Comparison of ENCODE assay signal across 22 cellular contexts in genomic region chr1:200438911-200439310, GRCh38. TPM values are rescaled to one million over a fixed set of nuclear protein-coding genes. Genes with fewer than 3 reads are reported as not detected.
DNase-seq lines count a peak whose midpoint lies in the region; FAIRE-seq and TF ChIP-seq lines count a peak whose summit lies in the region.
"Had no signal": no experiment of that assay in that cellular context is flagged by ENCODE, and none has a peak within 500 bp of the region (broad histone marks: within the 10 kb centered on the region; RNA-seq: fewer than 3 reads in every experiment).

No MANE protein-coding gene starts in this region.

- H3K36me3 ChIP-seq in HEK293 (ENCODE audit: control insufficient read depth in 2 of 2, insufficient read depth in 1 of 2, low read length in 2 of 2) (no peaks in the 10 kb centered on the region), adipocyte (ENCODE audit: control insufficient read depth, insufficient read depth, low read length, severe bottlenecking) (no peaks in the 10 kb centered on the region)
- H3K36me3 ChIP-seq: cardiac muscle cell, Peyer's patch, uterus had no signal

- H3K27ac ChIP-seq in HEK293 (ENCODE audit: extremely low read depth, low read depth, low read length), result no peak overlapping the region
- H3K27ac ChIP-seq in caudate nucleus (ENCODE audit: low read depth, low read length), result no peak overlapping the region
- H3K27ac ChIP-seq: cardiac muscle cell, Peyer's patch, uterus, VCaP had no signal

- TF ChIP-seq CTCF in AG09309 (IDR thresholded peaks at IDR 0.05; ENCODE audit: control insufficient read depth, insufficient read depth, low read depth, low read length, missing control alignments), result no peak
- no peak for TF ChIP-seq CTCF in HEK293 (tag by site-specific recombination; IDR thresholded peaks at IDR 0.05)
- TF ChIP-seq CTCF in fibroblast of villous mesenchyme (IDR thresholded peaks at IDR 0.05; ENCODE audit: insufficient read depth, low read depth, low read length), result no peak
- no peak for TF ChIP-seq CTCF in GM10266 (IDR thresholded peaks at IDR 0.05; ENCODE audit: control insufficient read depth, insufficient read depth, low read depth, missing control alignments)

- H3K4me1 ChIP-seq in HEK293 (ENCODE audit: control insufficient read depth, insufficient read depth, low read length), result peaks cover 3% of the 10 kb centered on the region
- peaks cover 29% of the 10 kb centered on the region for H3K4me1 ChIP-seq in adipocyte (ENCODE audit: control insufficient read depth, insufficient read depth, low read length)
- H3K4me1 ChIP-seq: uterus had no signal

- no peaks in the 10 kb centered on the region for H3K27me3 ChIP-seq in adipocyte (replicated peaks; ENCODE audit: control insufficient read depth, insufficient read depth, low read length)
- H3K27me3 ChIP-seq: cardiac muscle cell, Peyer's patch, uterus had no signal

- H3K9ac ChIP-seq in adipocyte (ENCODE audit: low read length), result no peak overlapping the region

- POLR2A ChIA-PET in HEK293 (lab: Yijun Ruan, JAX), result no interaction called here

- DNase-seq in AG09309 (ENCODE audit: low read depth) (peak; percentile 18), adipocyte (ENCODE audit: low read depth) (peak; percentile 47), fibroblast of villous mesenchyme (ENCODE audit: low read depth) (peak; percentile 61), anterior cingulate cortex (lab: John Stamatoyannopoulos, UW) (no peak), GM10266 (ENCODE audit: extremely low spot score) (no peak), GM12892 (ENCODE audit: insufficient read length) (no peak), caudate nucleus (lab: John Stamatoyannopoulos, UW) (no peak)
- DNase-seq: activated CD4-positive, alpha-beta T cell treated with anti-CD3 and anti-CD28 coated beads, Interleukin-2, amount 50 U/mL, for 4 hours; activated CD8-positive, alpha-beta memory T cell treated with anti-CD3 and anti-CD28 coated beads, Interleukin-2, amount 50 U/mL, for 4 hours; CD8-positive, alpha-beta memory T cell; left cardiac atrium; mesendoderm; NCI-H1417; NCI-H524; Peyer's patch; stimulated activated naive B cell treated with anti-CD40 and anti-IgM and Interleukin-4, amounts not matched to agents 10 μg/mL and 1 μg/mL and 100 μg/mL, for 72 hours; T-helper 17 cell; uterus had no signal

- CTCF ChIA-PET in HEK293 (lab: Yijun Ruan, JAX), result no interaction called here

- H3K4me3 ChIP-seq in AG09309 (ENCODE audit: control insufficient read depth, low read depth, low read length) (no peak overlapping the region), HEK293 (ENCODE audit: low read depth, low read length) (no peak overlapping the region), adipocyte (ENCODE audit: low read length) (no peak overlapping the region), fibroblast of villous mesenchyme (ENCODE audit: low read depth, low read length) (no peak overlapping the region)
- H3K4me3 ChIP-seq: cardiac muscle cell, Peyer's patch, uterus had no signal

- no peak for FAIRE-seq in GM12892 (lab: Jason Lieb, UNC)
- FAIRE-seq: GM12891 had no signal

- no peaks in the 10 kb centered on the region for H3K9me3 ChIP-seq in HEK293 (ENCODE audit: control insufficient read depth, insufficient read depth, low read depth, low read length)
- no peaks in the 10 kb centered on the region for H3K9me3 ChIP-seq in adipocyte (ENCODE audit: control insufficient read depth, low read length)
- H3K9me3 ChIP-seq: Peyer's patch, uterus had no signal

- TF ChIP-seq POLR2A in GM12892 (IDR thresholded peaks at IDR 0.05; ENCODE audit: low read depth, low read length), result no peak

TF ChIP-seq in HEK293, 187 proteins besides CTCF, POLR2A, EP300 and RAD21:
- TF ChIP-seq ZNF324 (tag by site-specific recombination; IDR thresholded peaks at IDR 0.05), result no peak
- no peak for TF ChIP-seq ZNF266 (tag by site-specific recombination; IDR thresholded peaks at IDR 0.05; ENCODE audit: low read depth)
- no peak for TF ChIP-seq SP3 (tag by site-specific recombination; IDR thresholded peaks at IDR 0.05)
- no peak for TF ChIP-seq HIC1 (tag by site-specific recombination; IDR thresholded peaks at IDR 0.05)
- TF ChIP-seq ZBTB21 (tag by site-specific recombination; IDR thresholded peaks at IDR 0.05), result no peak
- TF ChIP-seq ZNF664 (tag by site-specific recombination; IDR thresholded peaks at IDR 0.05), result peak; percentile 28; the same call in 1 of the 2 replicates
- TF ChIP-seq ZNF341 (tag by site-specific recombination; IDR thresholded peaks at IDR 0.05; ENCODE audit: low read depth), result no peak
- no peak for TF ChIP-seq SP2 (tag by site-specific recombination; IDR thresholded peaks at IDR 0.05)
TF ChIP-seq in HEK293: peak in this region for 1.

RNA-seq across cellular contexts. Expression of gene ZNF281, which starts 29.1 kb away (rescaled TPM):
- total RNA-seq in fibroblast of villous mesenchyme, result 47.4 and 48.8 TPM in 2 replicates
- 12.0 TPM for polyA plus RNA-seq in GM12892 (2012; ENCODE audit: missing spikeins)

Comparison
In these comparisons a context has a peak if more than half of its experiments do, and no peak if none do; other contexts are left out.
1. DNase-seq: peak in AG09309 (single experiment), adipocyte (single experiment) and fibroblast of villous mesenchyme (single experiment); none in anterior cingulate cortex (0 of 58), GM10266 (single experiment), GM12892 (single experiment) and caudate nucleus (0 of 61).